In the genomic region with DNA sequence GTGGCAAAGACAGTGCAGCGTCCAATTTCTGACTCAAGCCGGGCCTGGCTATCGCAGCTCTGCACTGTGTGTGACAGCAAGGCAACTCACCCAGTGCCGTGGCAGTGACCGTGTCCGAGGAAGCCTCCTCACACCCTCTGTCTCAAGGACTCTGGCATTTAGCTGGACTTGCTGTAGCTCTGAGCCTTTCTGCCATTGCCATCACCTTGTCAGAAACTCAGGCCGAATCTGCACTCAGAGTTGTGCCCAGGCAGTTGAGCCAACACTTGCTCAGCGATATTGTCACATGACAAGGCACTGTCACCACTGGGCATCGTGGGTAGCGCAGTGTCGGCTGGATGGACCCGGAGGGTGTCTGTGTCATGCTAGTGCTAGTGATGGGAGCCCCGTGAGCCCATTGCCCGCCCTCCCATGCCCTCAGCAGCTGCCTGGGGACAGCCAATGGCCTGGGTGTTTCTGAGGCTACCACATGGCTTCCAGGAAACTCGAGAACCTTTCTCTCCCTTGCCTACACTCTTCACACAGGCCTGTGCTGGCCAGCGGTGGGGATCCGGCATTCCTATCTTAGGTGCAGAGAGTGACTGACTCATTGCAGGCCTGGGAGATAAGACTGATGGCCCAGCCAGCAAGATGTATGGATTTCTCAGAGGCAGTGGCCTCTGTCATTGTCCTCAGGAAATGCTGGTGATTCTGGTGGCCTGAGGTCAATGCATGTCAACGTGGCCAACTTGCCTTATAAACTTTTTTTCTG, we compare ENCODE assay signal across 21 cellular contexts. TPM values are rescaled to one million over a fixed set of nuclear protein-coding genes. Genes with fewer than 3 reads are reported as not detected.
DNase-seq lines count a peak whose midpoint lies in the region; ATAC-seq, FAIRE-seq and TF ChIP-seq lines count a peak whose summit lies in the region.
"Had no signal": no experiment of that assay in that cellular context is flagged by ENCODE, and none has a peak within 500 bp of the region (broad histone marks: within the 10 kb centered on the region; RNA-seq: fewer than 3 reads in every experiment).

No MANE protein-coding gene starts in this region.

- peak overlapping the region; percentile 43 for H3K27ac Mint-ChIP-seq in activated CD8-positive, alpha-beta T cell treated with anti-CD3 and anti-CD28 coated beads, Interleukin-2, amount 10 ng/mL, durations not matched to agents 7 days and 5 days
- no peak overlapping the region for H3K27ac Mint-ChIP-seq in activated CD8-positive, alpha-beta T cell treated with anti-CD3 and anti-CD28 coated beads for 36 hours
- H3K27ac Mint-ChIP-seq in activated B cell treated with CpG ODN at 0.5 μM for 24 hours: peak overlapping the region; percentile 18
- no peak overlapping the region for H3K27ac Mint-ChIP-seq in activated T-helper 2 cell treated with anti-CD3 and anti-CD28 coated beads, Interferon-gamma antibody, Interleukin-2, Interleukin-4, amounts not matched to agents 10 μg/mL and 5 μg/mL and 100 μg/mL, durations not matched to agents 14 hours and 24 hours and 36 hours
- H3K27ac Mint-ChIP-seq: activated naive CD4-positive, alpha-beta T cell treated with anti-CD3 and anti-CD28 coated beads, Interleukin-2, amount 10 ng/mL, durations not matched to agents 7 days and 5 days had no signal

- ATAC-seq in activated CD8-positive, alpha-beta T cell treated with anti-CD3 and anti-CD28 coated beads, Interleukin-2, amount 10 ng/mL, durations not matched to agents 7 days and 5 days: no peak
- ATAC-seq in activated CD8-positive, alpha-beta T cell treated with anti-CD3 and anti-CD28 coated beads for 36 hours: no peak
- ATAC-seq in activated B cell treated with CpG ODN at 0.5 μM for 24 hours (ENCODE audit: low read depth): no peak
- no peak for ATAC-seq in GM21825 (IDR thresholded peaks at IDR 0.05; ENCODE audit: unreplicated experiment)
- ATAC-seq: GM12878 had no signal

- POLR2A ChIA-PET in activated CD8-positive, alpha-beta T cell treated with anti-CD3 and anti-CD28 coated beads, Interleukin-2, amount 10 ng/mL, durations not matched to agents 7 days and 5 days (lab: Charles Lee): no interaction called here
- POLR2A ChIA-PET in activated CD8-positive, alpha-beta T cell treated with anti-CD3 and anti-CD28 coated beads for 36 hours (lab: Charles Lee): interaction anchor here (0.8 kb wide), 1 partner anchor 9 kb away, joined by 4 read pairs; no protein-coding TSS in a partner anchor
- POLR2A ChIA-PET in activated B cell treated with CpG ODN at 0.5 μM for 24 hours (lab: Charles Lee): no interaction called here

- intact Hi-C loops in activated CD8-positive, alpha-beta T cell treated with anti-CD3 and anti-CD28 coated beads for 36 hours (cut with micrococcal nuclease): no loop called here
- intact Hi-C loops in activated B cell treated with CpG ODN at 0.5 μM for 24 hours (cut with micrococcal nuclease): no loop called here
- intact Hi-C loops in activated T-helper 2 cell treated with anti-CD3 and anti-CD28 coated beads, Interferon-gamma antibody, Interleukin-2, Interleukin-4, amounts not matched to agents 10 μg/mL and 5 μg/mL and 100 μg/mL, durations not matched to agents 14 hours and 24 hours and 36 hours (cut with micrococcal nuclease): no loop called here

- H3K9me3 Mint-ChIP-seq in activated CD8-positive, alpha-beta T cell treated with anti-CD3 and anti-CD28 coated beads, Interleukin-2, amount 10 ng/mL, durations not matched to agents 7 days and 5 days (ENCODE audit: insufficient read depth): no peaks in the 10 kb centered on the region
- H3K9me3 Mint-ChIP-seq in activated CD8-positive, alpha-beta T cell treated with anti-CD3 and anti-CD28 coated beads for 36 hours: peaks cover 2% of the 10 kb centered on the region
- no peaks in the 10 kb centered on the region for H3K9me3 Mint-ChIP-seq in activated B cell treated with CpG ODN at 0.5 μM for 24 hours
- no peaks in the 10 kb centered on the region for H3K9me3 Mint-ChIP-seq in activated T-helper 2 cell treated with anti-CD3 and anti-CD28 coated beads, Interferon-gamma antibody, Interleukin-2, Interleukin-4, amounts not matched to agents 10 μg/mL and 5 μg/mL and 100 μg/mL, durations not matched to agents 14 hours and 24 hours and 36 hours
- H3K9me3 Mint-ChIP-seq: activated naive CD4-positive, alpha-beta T cell treated with anti-CD3 and anti-CD28 coated beads, Interleukin-2, amount 10 ng/mL, durations not matched to agents 7 days and 5 days had no signal

- FAIRE-seq in urothelium cell line (lab: Jason Lieb, UNC): peak; percentile 55
- FAIRE-seq: GM12878 had no signal

- no peaks in the 10 kb centered on the region for H3K27me3 Mint-ChIP-seq in activated CD8-positive, alpha-beta T cell treated with anti-CD3 and anti-CD28 coated beads, Interleukin-2, amount 10 ng/mL, durations not matched to agents 7 days and 5 days (ENCODE audit: low read depth)
- H3K27me3 Mint-ChIP-seq in activated CD8-positive, alpha-beta T cell treated with anti-CD3 and anti-CD28 coated beads for 36 hours: peaks cover 3% of the 10 kb centered on the region
- H3K27me3 Mint-ChIP-seq in activated B cell treated with CpG ODN at 0.5 μM for 24 hours: no peaks in the 10 kb centered on the region
- peaks cover 3% of the 10 kb centered on the region for H3K27me3 Mint-ChIP-seq in activated T-helper 2 cell treated with anti-CD3 and anti-CD28 coated beads, Interferon-gamma antibody, Interleukin-2, Interleukin-4, amounts not matched to agents 10 μg/mL and 5 μg/mL and 100 μg/mL, durations not matched to agents 14 hours and 24 hours and 36 hours (ENCODE audit: low read depth)

- CTCF ChIA-PET in activated CD8-positive, alpha-beta T cell treated with anti-CD3 and anti-CD28 coated beads, Interleukin-2, amount 10 ng/mL, durations not matched to agents 7 days and 5 days (lab: Charles Lee): no interaction called here
- CTCF ChIA-PET in activated CD8-positive, alpha-beta T cell treated with anti-CD3 and anti-CD28 coated beads for 36 hours (lab: Charles Lee): no interaction called here
- CTCF ChIA-PET in activated B cell treated with CpG ODN at 0.5 μM for 24 hours (lab: Charles Lee): no interaction called here

- H3K36me3 Mint-ChIP-seq in activated CD8-positive, alpha-beta T cell treated with anti-CD3 and anti-CD28 coated beads, Interleukin-2, amount 10 ng/mL, durations not matched to agents 7 days and 5 days (ENCODE audit: low read depth): no peaks in the 10 kb centered on the region
- H3K36me3 Mint-ChIP-seq in activated CD8-positive, alpha-beta T cell treated with anti-CD3 and anti-CD28 coated beads for 36 hours (ENCODE audit: low read depth): no peaks in the 10 kb centered on the region
- no peaks in the 10 kb centered on the region for H3K36me3 Mint-ChIP-seq in activated B cell treated with CpG ODN at 0.5 μM for 24 hours (ENCODE audit: low read depth)
- H3K36me3 Mint-ChIP-seq in activated T-helper 2 cell treated with anti-CD3 and anti-CD28 coated beads, Interferon-gamma antibody, Interleukin-2, Interleukin-4, amounts not matched to agents 10 μg/mL and 5 μg/mL and 100 μg/mL, durations not matched to agents 14 hours and 24 hours and 36 hours (ENCODE audit: low read depth): no peaks in the 10 kb centered on the region
- H3K36me3 Mint-ChIP-seq: activated naive CD4-positive, alpha-beta T cell treated with anti-CD3 and anti-CD28 coated beads, Interleukin-2, amount 10 ng/mL, durations not matched to agents 7 days and 5 days had no signal

- TF ChIP-seq CTCF in activated CD8-positive, alpha-beta T cell treated with anti-CD3 and anti-CD28 coated beads for 36 hours (IDR thresholded peaks at IDR 0.05): no peak
- no peak for TF ChIP-seq CTCF in activated B cell treated with CpG ODN at 0.5 μM for 24 hours (IDR thresholded peaks at IDR 0.05)

- no peak overlapping the region for H3K4me3 Mint-ChIP-seq in activated CD8-positive, alpha-beta T cell treated with anti-CD3 and anti-CD28 coated beads, Interleukin-2, amount 10 ng/mL, durations not matched to agents 7 days and 5 days
- H3K4me3 Mint-ChIP-seq in activated CD8-positive, alpha-beta T cell treated with anti-CD3 and anti-CD28 coated beads for 36 hours: no peak overlapping the region
- no peak overlapping the region for H3K4me3 Mint-ChIP-seq in activated B cell treated with CpG ODN at 0.5 μM for 24 hours
- H3K4me3 Mint-ChIP-seq in activated T-helper 2 cell treated with anti-CD3 and anti-CD28 coated beads, Interferon-gamma antibody, Interleukin-2, Interleukin-4, amounts not matched to agents 10 μg/mL and 5 μg/mL and 100 μg/mL, durations not matched to agents 14 hours and 24 hours and 36 hours (ENCODE audit: low read depth): no peak overlapping the region
- H3K4me3 Mint-ChIP-seq: activated naive CD4-positive, alpha-beta T cell treated with anti-CD3 and anti-CD28 coated beads, Interleukin-2, amount 10 ng/mL, durations not matched to agents 7 days and 5 days had no signal

- H3K4me1 Mint-ChIP-seq in activated CD8-positive, alpha-beta T cell treated with anti-CD3 and anti-CD28 coated beads, Interleukin-2, amount 10 ng/mL, durations not matched to agents 7 days and 5 days (ENCODE audit: low read depth): peaks cover 9% of the 10 kb centered on the region
- H3K4me1 Mint-ChIP-seq in activated CD8-positive, alpha-beta T cell treated with anti-CD3 and anti-CD28 coated beads for 36 hours (ENCODE audit: low read depth): no peaks in the 10 kb centered on the region
- H3K4me1 Mint-ChIP-seq in activated B cell treated with CpG ODN at 0.5 μM for 24 hours: peaks cover 31% of the 10 kb centered on the region
- no peaks in the 10 kb centered on the region for H3K4me1 Mint-ChIP-seq in activated T-helper 2 cell treated with anti-CD3 and anti-CD28 coated beads, Interferon-gamma antibody, Interleukin-2, Interleukin-4, amounts not matched to agents 10 μg/mL and 5 μg/mL and 100 μg/mL, durations not matched to agents 14 hours and 24 hours and 36 hours (ENCODE audit: low read depth)

- no peak for DNase-seq in activated CD8-positive, alpha-beta T cell treated with anti-CD3 and anti-CD28 coated beads, Interleukin-2, amount 10 ng/mL, durations not matched to agents 7 days and 5 days
- DNase-seq in activated CD8-positive, alpha-beta T cell treated with anti-CD3 and anti-CD28 coated beads for 36 hours: no peak
- DNase-seq in activated B cell treated with CpG ODN at 0.5 μM for 24 hours (no peak), iris pigment epithelial cell (ENCODE audit: low read depth) (peak; percentile 44), urothelium cell line (ENCODE audit: low spot score) (no peak), T-helper 2 cell (no peak)
- DNase-seq in activated T-helper 2 cell treated with anti-CD3 and anti-CD28 coated beads, Interferon-gamma antibody, Interleukin-2, Interleukin-4, amounts not matched to agents 10 μg/mL and 5 μg/mL and 100 μg/mL, durations not matched to agents 14 hours and 24 hours and 36 hours (ENCODE audit: low spot score): no peak
- DNase-seq: 8988T; activated CD8-positive, alpha-beta memory T cell treated with anti-CD3 and anti-CD28 coated beads, Interleukin-2, amount 50 U/mL, for 4 hours; activated naive CD4-positive, alpha-beta T cell treated with anti-CD3 and anti-CD28 coated beads, Interleukin-2, amount 10 ng/mL, durations not matched to agents 7 days and 5 days; effector memory CD4-positive, alpha-beta T cell; foreskin fibroblast; mammary epithelial cell; MV-4-11; NCI-H2107; Peyer's patch; right cardiac atrium; stimulated activated CD4-positive, alpha-beta T cell treated with anti-CD3 and anti-CD28 coated beads, Interleukin-2, amount 100 ng/mL, for 24 hours; SW 1271 had no signal

RNA-seq across cellular contexts. Expression of a gene that starts 22.1 kb away (rescaled TPM):
- not detected for total RNA-seq in activated CD8-positive, alpha-beta T cell treated with anti-CD3 and anti-CD28 coated beads, Interleukin-2, amount 10 ng/mL, durations not matched to agents 7 days and 5 days
- not detected for total RNA-seq in activated CD8-positive, alpha-beta T cell treated with anti-CD3 and anti-CD28 coated beads for 36 hours
- not detected in 2 replicates for total RNA-seq in activated B cell treated with CpG ODN at 0.5 μM for 24 hours
- not detected in 2 replicates for total RNA-seq in activated T-helper 2 cell treated with anti-CD3 and anti-CD28 coated beads, Interferon-gamma antibody, Interleukin-2, Interleukin-4, amounts not matched to agents 10 μg/mL and 5 μg/mL and 100 μg/mL, durations not matched to agents 14 hours and 24 hours and 36 hours
- total RNA-seq: GM12878, mammary epithelial cell, Peyer's patch, right cardiac atrium had no signal

Comparison
In these comparisons a context has a peak if more than half of its experiments do, and no peak if none do; other contexts are left out.
1. H3K27ac Mint-ChIP-seq: peak in activated CD8-positive, alpha-beta T cell treated with anti-CD3 and anti-CD28 coated beads, Interleukin-2, amount 10 ng/mL, durations not matched to agents 7 days and 5 days (single experiment) and activated B cell treated with CpG ODN at 0.5 μM for 24 hours (single experiment); none in activated CD8-positive, alpha-beta T cell treated with anti-CD3 and anti-CD28 coated beads for 36 hours (single experiment) and activated T-helper 2 cell treated with anti-CD3 and anti-CD28 coated beads, Interferon-gamma antibody, Interleukin-2, Interleukin-4, amounts not matched to agents 10 μg/mL and 5 μg/mL and 100 μg/mL, durations not matched to agents 14 hours and 24 hours and 36 hours (single experiment).